ENCODE assay signal across 7 cellular contexts in the genomic region with DNA sequence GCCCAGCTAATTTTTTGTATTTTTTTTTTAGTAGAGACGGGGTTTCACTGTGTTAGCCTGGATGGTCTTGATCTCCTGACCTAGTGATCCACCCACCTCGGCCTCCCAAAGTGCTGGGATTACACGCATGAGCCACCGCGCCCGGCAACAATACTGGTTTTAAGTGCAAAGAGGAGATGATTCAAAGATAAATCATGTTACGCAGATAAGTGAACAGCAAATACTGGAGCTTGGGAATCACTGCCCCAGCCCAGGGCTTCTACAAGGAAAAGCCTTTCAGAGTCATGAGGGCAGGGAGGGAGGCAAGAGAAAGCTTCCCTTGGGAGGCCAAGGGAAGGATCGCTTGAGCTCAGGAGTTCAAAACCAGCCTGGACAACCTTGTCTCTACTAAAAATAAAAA. TPM values are rescaled to one million over a fixed set of nuclear protein-coding genes. Genes with fewer than 3 reads are reported as not detected.
DNase-seq lines count a peak whose midpoint lies in the region; ATAC-seq, FAIRE-seq and TF ChIP-seq lines count a peak whose summit lies in the region.
"Not testable (repeated sequence)": the region's sequence is repeated elsewhere in the genome, so short reads cannot be mapped to it uniquely, and the experiment has no call there.

No MANE protein-coding gene starts in this region.

- H4K20me1 ChIP-seq in astrocyte (ENCODE audit: insufficient read depth, low read length), result peaks cover 46% of the 10 kb centered on the region
- H4K20me1 ChIP-seq in osteoblast (ENCODE audit: insufficient read depth, low read length), result peaks cover 16% of the 10 kb centered on the region

- H3K36me3 ChIP-seq in astrocyte (ENCODE audit: insufficient read depth, low read length) (peaks cover 17% of the 10 kb centered on the region), osteoblast (ENCODE audit: insufficient read depth, low read length) (peaks cover 29% of the 10 kb centered on the region)

- not testable (repeated sequence) for H3K4me1 ChIP-seq in astrocyte (ENCODE audit: insufficient read depth, low read length); osteoblast (ENCODE audit: insufficient read depth, low read length)
- H3K4me1 ChIP-seq in foreskin keratinocyte, result peaks cover 21% of the 10 kb centered on the region

- H3K9me3 ChIP-seq in astrocyte (ENCODE audit: insufficient read depth, low read depth, low read length); osteoblast (ENCODE audit: low read depth, low read length): not testable (repeated sequence)

- DNase-seq in Caki2 (ENCODE audit: low read depth) (peak; percentile 77), RCC 7860 (ENCODE audit: low spot score) (peak; percentile 54), foreskin keratinocyte (peak in 1 of 2 donors; percentile 77), kidney tubule cell (ENCODE audit: low spot score) (peak; percentile 31), osteoblast (ENCODE audit: insufficient read length, low spot score, missing footprints) (peak; percentile 86)
- not testable (repeated sequence) for DNase-seq in astrocyte (ENCODE audit: low read depth); endothelial cell (ENCODE audit: low spot score)

- H3K27ac ChIP-seq in astrocyte (ENCODE audit: low read depth, low read length) (peak overlapping the region; percentile 50), foreskin keratinocyte (peak overlapping the region; percentile 82), osteoblast (ENCODE audit: low read depth, low read length) (peak overlapping the region; percentile 72)

- peak overlapping the region; percentile 62 for H3K4me2 ChIP-seq in astrocyte (ENCODE audit: low read length)
- H3K4me2 ChIP-seq in osteoblast (ENCODE audit: insufficient read depth, low read length), result not testable (repeated sequence)

- not testable (repeated sequence) for H3K27me3 Mint-ChIP-seq in astrocyte (ENCODE audit: low read depth, unreplicated experiment)
- H3K27me3 Mint-ChIP-seq in endothelial cell (ENCODE audit: unreplicated experiment), result peaks cover 21% of the 10 kb centered on the region

- H3K4me3 ChIP-seq in astrocyte (ENCODE audit: insufficient read depth, low read depth, low read length); osteoblast (ENCODE audit: insufficient read depth, low read length): not testable (repeated sequence)

- H3K27ac Mint-ChIP-seq in astrocyte (ENCODE audit: unreplicated experiment), result peak overlapping the region; percentile 58
- peak overlapping the region; percentile 75 for H3K27ac Mint-ChIP-seq in endothelial cell (ENCODE audit: unreplicated experiment)

- FAIRE-seq in RCC 7860 (lab: Jason Lieb, UNC); astrocyte (lab: Jason Lieb, UNC): not testable (repeated sequence)

- H3K9ac ChIP-seq in astrocyte (ENCODE audit: low read length), result peak overlapping the region; percentile 18

- not testable (repeated sequence) for H2AFZ ChIP-seq in astrocyte (ENCODE audit: low read depth, low read length); osteoblast (ENCODE audit: low read length)

- TF ChIP-seq CTCF in astrocyte (IDR thresholded peaks at IDR 0.05; ENCODE audit: insufficient read depth, low read depth, low read length); endothelial cell (IDR thresholded peaks at IDR 0.05; ENCODE audit: unreplicated experiment); foreskin keratinocyte (conservative IDR thresholded peaks at IDR 0.05); osteoblast (IDR thresholded peaks at IDR 0.05; ENCODE audit: extremely low read depth, low read depth, low read length): not testable (repeated sequence)

- H3K9me3 Mint-ChIP-seq in astrocyte (ENCODE audit: unreplicated experiment); endothelial cell (ENCODE audit: unreplicated experiment): not testable (repeated sequence)

- in situ Hi-C loops in Caki2 (cut with HindIII; ENCODE audit: low pct_unique_long_range_greater_than_20kb, low sequenced_read_pairs), result loop anchor here (25.0 kb wide), 1 partner anchor 177 kb away; the partner anchor contains the start of genes CFAP119 and RNF40

- H3K4me3 Mint-ChIP-seq in astrocyte (ENCODE audit: unreplicated experiment), result peak overlapping the region; percentile 64
- H3K4me3 Mint-ChIP-seq in endothelial cell (ENCODE audit: unreplicated experiment), result not testable (repeated sequence)

- peaks cover 20% of the 10 kb centered on the region for H3K36me3 Mint-ChIP-seq in astrocyte (ENCODE audit: low read depth, unreplicated experiment)
- peaks cover 61% of the 10 kb centered on the region for H3K36me3 Mint-ChIP-seq in endothelial cell (ENCODE audit: low read depth, unreplicated experiment)

- H3K27me3 ChIP-seq in astrocyte (ENCODE audit: insufficient read depth, low read length); foreskin keratinocyte; osteoblast (ENCODE audit: insufficient read depth, low read length): not testable (repeated sequence)

- H3K79me2 ChIP-seq in astrocyte (ENCODE audit: insufficient read depth, low read length) (peaks cover 22% of the 10 kb centered on the region), osteoblast (ENCODE audit: insufficient read depth, low read length) (peaks cover 17% of the 10 kb centered on the region)

- peaks cover 17% of the 10 kb centered on the region for H3K4me1 Mint-ChIP-seq in astrocyte (ENCODE audit: low read depth, unreplicated experiment)
- peaks cover 21% of the 10 kb centered on the region for H3K4me1 Mint-ChIP-seq in endothelial cell (ENCODE audit: unreplicated experiment)

- ATAC-seq in foreskin keratinocyte, result peak; percentile 8

RNA-seq across cellular contexts. Expression of gene ORAI3, which starts 9.3 kb away (rescaled TPM):
- total RNA-seq in Caki2 (2014; rRNA removed; shearing (Covaris generic); ENCODE audit: low replicate concordance), result 82.7 and 96.5 TPM in 2 replicates
- 21.1 and 22.6 TPM in 2 replicates for total RNA-seq in astrocyte
- 42.9 TPM for total RNA-seq in endothelial cell (ENCODE audit: unreplicated experiment)
- total RNA-seq in foreskin keratinocyte, result 8.4 and 9.0 TPM in 2 replicates
- 9.1 and 9.2 TPM in 2 replicates for polyA plus RNA-seq in foreskin keratinocyte
- total RNA-seq in osteoblast, result 63.3 and 66.0 TPM in 2 replicates

RNA-seq across cellular contexts. Expression of gene FBXL19, which starts 16.2 kb away (rescaled TPM):
- 51.9 and 58.5 TPM in 2 replicates for total RNA-seq in Caki2 (2014; rRNA removed; shearing (Covaris generic); ENCODE audit: low replicate concordance)
- total RNA-seq in astrocyte (42.3 and 42.5 TPM in 2 replicates), endothelial cell (ENCODE audit: unreplicated experiment) (117 TPM), foreskin keratinocyte (32.2 and 33.0 TPM in 2 replicates), osteoblast (12.7 and 14.5 TPM in 2 replicates)
- polyA plus RNA-seq in foreskin keratinocyte, result 21.8 and 23.3 TPM in 2 replicates

RNA-seq across cellular contexts. Expression of gene SETD1A, which starts 18.0 kb away (rescaled TPM):
- total RNA-seq in Caki2 (2014; rRNA removed; shearing (Covaris generic); ENCODE audit: low replicate concordance), result 0.81 and 1.2 TPM in 2 replicates
- total RNA-seq in astrocyte, result 15.4 and 18.7 TPM in 2 replicates
- total RNA-seq in endothelial cell (ENCODE audit: unreplicated experiment), result 23.4 TPM
- total RNA-seq in foreskin keratinocyte, result 6.7 and 7.1 TPM in 2 replicates
- 6.0 and 6.4 TPM in 2 replicates for polyA plus RNA-seq in foreskin keratinocyte
- 2.2 and 2.9 TPM in 2 replicates for total RNA-seq in osteoblast

RNA-seq across cellular contexts. Expression of gene CTF1, which starts 43.2 kb away (rescaled TPM):
- total RNA-seq in Caki2 (2014; rRNA removed; shearing (Covaris generic); ENCODE audit: low replicate concordance), result 0.84 and 2.9 TPM in 2 replicates
- total RNA-seq in astrocyte (5.2 and 5.9 TPM in 2 replicates), endothelial cell (ENCODE audit: unreplicated experiment) (3.4 TPM), foreskin keratinocyte (0.95 and 1.6 TPM in 2 replicates), osteoblast (2.9 and 3.3 TPM in 2 replicates)
- polyA plus RNA-seq in foreskin keratinocyte, result 3.0 and 3.2 TPM in 2 replicates

RNA-seq across cellular contexts. Expression of gene HSD3B7, which starts 45.4 kb away (rescaled TPM):
- total RNA-seq in Caki2 (2014; rRNA removed; shearing (Covaris generic); ENCODE audit: low replicate concordance), result 73.0 and 95.3 TPM in 2 replicates
- total RNA-seq in astrocyte (8.3 and 9.0 TPM in 2 replicates), endothelial cell (ENCODE audit: unreplicated experiment) (5.3 TPM), foreskin keratinocyte (3.0 and 3.1 TPM in 2 replicates), osteoblast (45.6 and 47.7 TPM in 2 replicates)
- 2.9 and 3.0 TPM in 2 replicates for polyA plus RNA-seq in foreskin keratinocyte
